ENCODE assay signal across 21 cellular contexts in genomic region chr7:146575903-146576302, GRCh38.
"Had no signal": no experiment of that assay in that cellular context is flagged by ENCODE, and none has a peak within 500 bp of the region (broad histone marks: within the 10 kb centered on the region; RNA-seq: fewer than 3 reads in every experiment).

No MANE protein-coding gene starts in this region.

- H3K4me3 Mint-ChIP-seq: T-helper 17 cell had no signal

- H3K27ac Mint-ChIP-seq: T-helper 17 cell had no signal

- H3K27me3 ChIP-seq: Peyer's patch had no signal

- H3K4me2 ChIP-seq: PC-9 had no signal

- ATAC-seq: T-helper 17 cell had no signal

- H3K27me3 Mint-ChIP-seq: T-helper 17 cell had no signal

- H3K4me3 ChIP-seq: PC-9, Peyer's patch had no signal

- DNase-seq: KBM-7; MV-4-11; NCI-H1048; NCI-H1105; NCI-H1417; NCI-H1436 treated with DMSO at 0.1 percent for 48 hours; NCI-H1694; NCI-H187 treated with DMSO at 0.1 percent for 48 hours; NCI-H2029 treated with DMSO at 0.1 percent for 48 hours; NCI-H226; NCI-H446; NCI-H510A; NCI-H524 treated with DMSO at 0.1 percent for 48 hours; NK-92 treated with Interleukin-12 subunit alpha and Interleukin-12 subunit beta, amount 100 ng/mL, for 24 hours; OCI-M1; PC-9; Peyer's patch; Right ventricle myocardium superior; SIG-M5; T-helper 1 cell; T-helper 17 cell had no signal

- H3K36me3 ChIP-seq: Peyer's patch had no signal

- H2AFZ ChIP-seq: PC-9 had no signal

- H3K4me1 Mint-ChIP-seq: T-helper 17 cell had no signal

- H3K4me1 ChIP-seq: Peyer's patch had no signal

- H3K27ac ChIP-seq: PC-9, Peyer's patch had no signal
